In genomic region chr17:4939804-4940624, GRCh38 we compare ENCODE assay signal across 1 cellular context.
TF ChIP-seq lines count a peak whose summit lies in the region.

Gene RNF167 (plus strand): TSS chr17:4940268. CDS start chr17:4940910, 642 bp downstream.
Gene SLC25A11 (minus strand): TSS chr17:4940046. CDS start chr17:4939910, 136 bp downstream.

TF ChIP-seq in K562, 482 proteins besides CTCF, POLR2A, EP300 and RAD21 (continued from another document and continues in another):
- TF ChIP-seq MYC (IDR thresholded peaks at IDR 0.05; ENCODE audit: low read depth, low read length) (peak; percentile 75), MYC (CRISPR knock-in tag; IDR thresholded peaks at IDR 0.05; ENCODE audit: borderline replicate concordance, low read depth) (no peak), MAX (CRISPR knock-in tag; IDR thresholded peaks at IDR 0.05) (peak; percentile 52), RBM22 (IDR thresholded peaks at IDR 0.05; ENCODE audit: low read depth, low read length, poor library complexity, severe bottlenecking) (no peak), ELF2 (CRISPR knock-in tag; IDR thresholded peaks at IDR 0.05) (0 out of 2 replicates have a peak, but pooled peaks have one; percentile 32), ATF2 (CRISPR knock-in tag; IDR thresholded peaks at IDR 0.05) (no peak), FUS (optimal IDR thresholded peaks at IDR 0.05; ENCODE audit: low read depth, low read length) (no peak), PHF8 (IDR thresholded peaks at IDR 0.05; ENCODE audit: borderline replicate concordance, low read length) (peak; percentile 80), ESRRB (CRISPR knock-in tag; IDR thresholded peaks at IDR 0.05; ENCODE audit: borderline replicate concordance) (no peak), ATF4 (CRISPR knock-in tag; IDR thresholded peaks at IDR 0.05) (no peak), HDAC1 (IDR thresholded peaks at IDR 0.05) (no peak), CCAR2 (IDR thresholded peaks at IDR 0.05; ENCODE audit: low read depth, low read length) (no peak), TFAM (CRISPR knock-in tag; conservative IDR thresholded peaks at IDR 0.05) (no peak), ZFP91 (CRISPR knock-in tag; IDR thresholded peaks at IDR 0.05) (no peak), BACH1 (tag; IDR thresholded peaks at IDR 0.05) (no peak), SIN3B (IDR thresholded peaks at IDR 0.05; ENCODE audit: low read depth) (peak; percentile 60; the same call in 1 of the 2 replicates), BCOR (IDR thresholded peaks at IDR 0.05) (no peak), NRF1 (conservative IDR thresholded peaks at IDR 0.05 in 1 of 2, IDR thresholded peaks at IDR 0.05 in 1 of 2) (peak; percentile 97), HDAC3 (IDR thresholded peaks at IDR 0.05; ENCODE audit: borderline replicate concordance, partially characterized antibody) (peak; percentile 80), ZNF707 (CRISPR knock-in tag; conservative IDR thresholded peaks at IDR 0.05) (no peak), ZNF717 (CRISPR knock-in tag; IDR thresholded peaks at IDR 0.05) (no peak), ZBTB7A (IDR thresholded peaks at IDR 0.05; ENCODE audit: borderline replicate concordance, control insufficient read depth, low read depth, low read length) (peak; percentile 48; the same call in 1 of the 2 replicates), PKNOX1 (IDR thresholded peaks at IDR 0.05) (peak; percentile 72), EGR1 (conservative IDR thresholded peaks at IDR 0.05) (0 out of 2 replicates have a peak, but pooled peaks have one; percentile 7), RBFOX2 (IDR thresholded peaks at IDR 0.05; ENCODE audit: low read depth, low read length) (peak; percentile 94), ZNF398 (CRISPR knock-in tag; IDR thresholded peaks at IDR 0.05) (no peak), PURB (CRISPR knock-in tag; IDR thresholded peaks at IDR 0.05; ENCODE audit: low read depth) (no peak), SMAD3 (CRISPR knock-in tag; conservative IDR thresholded peaks at IDR 0.05) (no peak), ARHGAP35 (IDR thresholded peaks at IDR 0.05; ENCODE audit: partially characterized antibody) (peak; percentile 98), SP1 (CRISPR knock-in tag; IDR thresholded peaks at IDR 0.05) (peak; percentile 45; the same call in 1 of the 2 replicates), TCF15 (CRISPR knock-in tag; IDR thresholded peaks at IDR 0.05) (no peak), ZNF407 (IDR thresholded peaks at IDR 0.05; ENCODE audit: low read depth) (no peak), NELFE (IDR thresholded peaks at IDR 0.05; ENCODE audit: insufficient read depth, insufficient read length) (no peak), EWSR1 (IDR thresholded peaks at IDR 0.05; ENCODE audit: borderline replicate concordance, low read depth, partially characterized antibody) (no peak), BRD4 (IDR thresholded peaks at IDR 0.05) (no peak), ADNP (tag; IDR thresholded peaks at IDR 0.05) (no peak), GTF2E2 (tag; IDR thresholded peaks at IDR 0.05) (peak; percentile 46; the same call in 1 of the 2 replicates), CHD1 (IDR thresholded peaks at IDR 0.05; ENCODE audit: low read length) (no peak), CREBBP (IDR thresholded peaks at IDR 0.05; ENCODE audit: low read depth, low read length) (no peak), CBX5 (IDR thresholded peaks at IDR 0.05; ENCODE audit: borderline replicate concordance, low read depth) (no peak), ZNF785 (CRISPR knock-in tag; IDR thresholded peaks at IDR 0.05) (no peak), E2F3 (CRISPR knock-in tag; IDR thresholded peaks at IDR 0.05) (no peak), U2AF1 (optimal IDR thresholded peaks at IDR 0.05; ENCODE audit: low read depth, low read length) (no peak), PATZ1 (CRISPR knock-in tag; IDR thresholded peaks at IDR 0.05; ENCODE audit: borderline replicate concordance) (no peak), ZFPM2 (CRISPR knock-in tag; IDR thresholded peaks at IDR 0.05) (no peak), TAF15 (IDR thresholded peaks at IDR 0.05; ENCODE audit: low read depth, low read length) (no peak), TRIM28 (IDR thresholded peaks at IDR 0.05) (no peak), ELK3 (CRISPR knock-in tag; IDR thresholded peaks at IDR 0.05) (no peak), ZKSCAN3 (CRISPR knock-in tag; IDR thresholded peaks at IDR 0.05) (no peak), ZZZ3 (IDR thresholded peaks at IDR 0.05) (no peak), IFI16 (CRISPR knock-in tag; IDR thresholded peaks at IDR 0.05) (no peak)
